In the genomic region with DNA sequence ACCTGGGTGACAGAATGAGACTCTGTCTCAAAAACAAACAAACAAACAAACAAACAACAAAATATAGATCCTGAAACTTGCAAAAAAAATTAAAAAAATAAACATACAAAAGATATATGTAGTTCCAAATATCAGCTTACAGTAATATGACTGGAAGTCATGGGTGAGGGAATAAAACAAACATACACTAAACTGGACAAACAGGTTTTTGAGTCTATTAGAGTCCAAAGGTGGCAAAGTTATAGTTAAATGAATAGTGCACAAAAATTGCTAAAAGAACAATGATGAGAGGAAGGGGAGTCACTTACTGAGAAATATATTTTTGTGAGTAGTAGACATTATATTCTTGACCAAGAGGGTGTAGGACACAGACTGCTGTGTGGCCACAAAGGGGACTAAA, we compare ENCODE assay signal across 15 cellular contexts. TPM values are rescaled to one million over a fixed set of nuclear protein-coding genes. Genes with fewer than 3 reads are reported as not detected.
A peak's percentile ranks its signal among the peaks of the same experiment; 100 is the strongest.
DNase-seq lines count a peak whose midpoint lies in the region; ATAC-seq and TF ChIP-seq lines count a peak whose summit lies in the region.
"Had no signal": no experiment of that assay in that cellular context is flagged by ENCODE, and none has a peak within 500 bp of the region (broad histone marks: within the 10 kb centered on the region; RNA-seq: fewer than 3 reads in every experiment).

No MANE protein-coding gene starts in this region.

- H3K9me3 ChIP-seq in Peyer's patch (no peaks in the 10 kb centered on the region), left lung (no peaks in the 10 kb centered on the region), testis (no peaks in the 10 kb centered on the region)
- H3K9me3 ChIP-seq: A549, SK-N-SH had no signal

- H3K4me3 ChIP-seq in Peyer's patch (no peak overlapping the region), left lung (no peak overlapping the region), testis (no peak overlapping the region)
- H3K4me3 ChIP-seq: A549, skin epidermis had no signal

- intact Hi-C loops in left lung (cut with DNase I): no loop called here
- intact Hi-C loops in testis (cut with DNase I; ENCODE audit: low total_unique reads): no loop called here

- peak overlapping the region in 3 of 4 donors; percentile 7 to 79 (median 61) for H3K27ac ChIP-seq in Peyer's patch
- peak overlapping the region in 1 of 2 donors; percentile 33 for H3K27ac ChIP-seq in left lung
- H3K27ac ChIP-seq in testis: no peak overlapping the region
- H3K27ac ChIP-seq: A549 had no signal

- TF ChIP-seq CTCF in Peyer's patch (IDR thresholded peaks at IDR 0.05) (no peak), left lung (IDR thresholded peaks at IDR 0.05) (no peak), testis (IDR thresholded peaks at IDR 0.05) (no peak)

- TF ChIP-seq POLR2A in Peyer's patch (IDR thresholded peaks at IDR 0.05) (no peak), testis (IDR thresholded peaks at IDR 0.05) (no peak)

- H3K4me1 ChIP-seq in Peyer's patch: peaks cover 0 to 18% (median 0%) of the 10 kb centered on the region in 4 donors
- H3K4me1 ChIP-seq in left lung: peaks cover 0 to 8% of the 10 kb centered on the region in 2 donors
- H3K4me1 ChIP-seq in testis: no peaks in the 10 kb centered on the region

- peak; percentile 76 for ATAC-seq in left lung
- no peak for ATAC-seq in GM21825 (IDR thresholded peaks at IDR 0.05; ENCODE audit: unreplicated experiment)

- H3K27me3 ChIP-seq in Peyer's patch (no peaks in the 10 kb centered on the region), left lung (no peaks in the 10 kb centered on the region), testis (no peaks in the 10 kb centered on the region)

- peak; percentile 71 for DNase-seq in NCI-H510A treated with DMSO at 0.1 percent for 48 hours (lab: John Stamatoyannopoulos, UW)
- DNase-seq in NCI-H510A (lab: John Stamatoyannopoulos, UW): no peak
- no peak for DNase-seq in Peyer's patch
- no peak for DNase-seq in left lung
- DNase-seq in T-helper 2 cell: no peak
- DNase-seq in central memory CD4-positive, alpha-beta T cell: no peak
- DNase-seq in testis: no peak
- DNase-seq: activated CD4-positive, alpha-beta T cell treated with anti-CD3 and anti-CD28 coated beads, Interleukin-2, amount 10 ng/mL, durations not matched to agents 24 days and 14 days; activated naive CD4-positive, alpha-beta T cell treated with Interleukin-2 at 50 U/mL for 16 hours; kidney; NCI-H226; SK-N-SH had no signal

- H3K36me3 ChIP-seq in Peyer's patch: peaks cover 0 to 18% (median 0%) of the 10 kb centered on the region in 3 donors
- peaks cover 0 to 16% of the 10 kb centered on the region in 2 donors for H3K36me3 ChIP-seq in left lung
- H3K36me3 ChIP-seq in testis (ENCODE audit: low read depth, missing control alignments): no peaks in the 10 kb centered on the region

RNA-seq across cellular contexts. Expression of gene RSBN1L, which starts 16.7 kb away (rescaled TPM):
- 10 to 100 TPM; 18.9 to 57.8 (median 23.6) TPM for total RNA-seq in Peyer's patch
- total RNA-seq in left lung: 10 to 100 TPM; 16.7 to 20.2 TPM
- total RNA-seq in testis: 10 to 100 TPM; 38.1 to 40.1 TPM
- 33.0 TPM for polyA plus RNA-seq in testis (ENCODE audit: insufficient read depth, low read depth, low replicate concordance)

Comparison
In these comparisons a context has a peak if more than half of its experiments do, and no peak if none do; other contexts are left out.
1. H3K27ac ChIP-seq: peak in Peyer's patch (3 of 4); none in testis (0 of 2).